In the genomic region with DNA sequence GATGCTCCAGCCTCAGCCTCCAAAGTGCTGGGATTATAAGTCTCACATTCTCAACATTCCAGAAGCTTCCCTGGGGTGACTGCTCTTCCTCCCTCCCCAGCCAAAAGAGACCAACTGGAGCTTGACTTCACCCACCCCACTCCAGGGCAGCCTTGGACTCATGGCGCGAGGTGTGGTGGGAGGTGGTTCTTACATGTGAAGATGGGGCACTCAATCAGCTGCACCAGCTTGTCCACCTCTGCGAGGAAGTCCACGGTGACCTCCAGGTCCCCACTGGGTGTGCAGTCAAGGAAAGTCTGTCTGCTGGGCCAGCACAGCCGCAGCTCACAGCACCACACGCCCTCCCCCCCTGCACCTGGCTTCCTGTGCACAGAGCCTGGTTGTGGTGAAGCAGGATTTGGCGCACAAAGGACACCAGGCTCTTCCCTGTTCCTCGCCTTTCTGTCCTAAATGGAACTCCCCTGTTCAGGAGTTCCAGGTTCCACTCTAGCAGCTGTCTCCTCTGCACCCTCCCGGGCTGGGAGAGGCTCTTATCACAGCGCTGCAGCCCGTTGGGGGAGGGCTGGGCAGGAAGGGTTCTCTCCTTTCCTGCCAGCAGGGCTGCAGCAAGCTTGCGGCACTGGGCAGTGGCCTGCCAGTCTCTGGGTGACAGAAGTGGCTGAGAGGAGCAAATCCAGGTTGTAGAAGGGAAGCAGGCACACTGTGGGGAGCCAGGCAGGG, we compare ENCODE assay signal across 8 cellular contexts. TPM values are rescaled to one million over a fixed set of nuclear protein-coding genes. Genes with fewer than 3 reads are reported as not detected.
DNase-seq lines count a peak whose midpoint lies in the region; ATAC-seq and TF ChIP-seq lines count a peak whose summit lies in the region.

No MANE protein-coding gene starts in this region.

- H3K27ac ChIP-seq in psoas muscle, result peak overlapping the region; percentile 86

- intact Hi-C loops in psoas muscle (cut with DNase I), result loop anchor here in 1 of 2 donors (5.0 kb wide), 1 partner anchor 42 kb away; no protein-coding TSS in a partner anchor

- H3K4me3 ChIP-seq in epithelial cell of esophagus (ENCODE audit: low read length), result no peak overlapping the region
- no peak overlapping the region for H3K4me3 ChIP-seq in psoas muscle

- no peaks in the 10 kb centered on the region for H3K27me3 ChIP-seq in psoas muscle (ENCODE audit: insufficient read depth in 3 of 3, low read length in 2 of 3)

- WGBS in psoas muscle, 3 donors, result 23 to 28% (median 25%) methylated on average over 12 of the region's 12 CpGs

- H3K4me1 ChIP-seq in psoas muscle, result peaks cover 96% of the 10 kb centered on the region

- ATAC-seq in GM19043 (IDR thresholded peaks at IDR 0.05; ENCODE audit: low read depth, unreplicated experiment) (peak; percentile 40), psoas muscle (peak; percentile 35 to 57 (median 44)), esophagus mucosa (no peak)

- no peaks in the 10 kb centered on the region for H3K36me3 ChIP-seq in psoas muscle (ENCODE audit: insufficient read depth in 1 of 2, low read depth in 1 of 2)

- peak; percentile 27 for TF ChIP-seq CTCF in epithelial cell of esophagus (IDR thresholded peaks at IDR 0.05; ENCODE audit: insufficient read depth, low read depth, low read length, missing control alignments)
- TF ChIP-seq CTCF in psoas muscle (IDR thresholded peaks at IDR 0.05), result no peak

- no peaks in the 10 kb centered on the region for H3K9me3 ChIP-seq in psoas muscle

- DNase-seq in NCI-H510A (lab: John Stamatoyannopoulos, UW) (peak; percentile 76), epithelial cell of esophagus (ENCODE audit: low read depth) (peak; percentile 40), psoas muscle (peak; percentile 54 to 81), NCI-H748 treated with DMSO at 0.1 percent for 48 hours (lab: John Stamatoyannopoulos, UW) (no peak), globus pallidus (ENCODE audit: low spot score) (no peak)
- DNase-seq in activated CD4-positive, alpha-beta T cell treated with anti-CD3 and anti-CD28 coated beads for 48 hours, result no peak

RNA-seq across cellular contexts. Expression of a gene that starts 9.7 kb away (rescaled TPM):
- total RNA-seq in psoas muscle (100 to 1,000 TPM; 104 to 166 (median 110) TPM), esophagus mucosa (32.8 TPM)
- 100 to 1,000 TPM in 1 of 3 donors, 10 to 100 TPM in 2; 50.0 to 120 (median 94.3) TPM for polyA plus RNA-seq in psoas muscle

RNA-seq across cellular contexts. Expression of a gene that starts 49.2 kb away (rescaled TPM):
- total RNA-seq in psoas muscle (10 to 100 TPM in 2 of 4 donors, 1 to 10 TPM in 2; 6.5 to 18.5 (median 9.0) TPM), esophagus mucosa (7.9 TPM)
- polyA plus RNA-seq in psoas muscle, result 1 to 10 TPM in 2 of 3 donors, under 1 TPM in 1; 0.89 to 3.7 (median 2.2) TPM

Comparison
In these comparisons a context has a peak if more than half of its experiments do, and no peak if none do; other contexts are left out.
1. DNase-seq: peak in NCI-H510A (single experiment), epithelial cell of esophagus (single experiment) and psoas muscle (2 of 2); none in NCI-H748 treated with DMSO at 0.1 percent for 48 hours (single experiment), globus pallidus (single experiment) and activated CD4-positive, alpha-beta T cell treated with anti-CD3 and anti-CD28 coated beads for 48 hours (single experiment).